1 cellular context compared by ENCODE assay signal in the genomic region with DNA sequence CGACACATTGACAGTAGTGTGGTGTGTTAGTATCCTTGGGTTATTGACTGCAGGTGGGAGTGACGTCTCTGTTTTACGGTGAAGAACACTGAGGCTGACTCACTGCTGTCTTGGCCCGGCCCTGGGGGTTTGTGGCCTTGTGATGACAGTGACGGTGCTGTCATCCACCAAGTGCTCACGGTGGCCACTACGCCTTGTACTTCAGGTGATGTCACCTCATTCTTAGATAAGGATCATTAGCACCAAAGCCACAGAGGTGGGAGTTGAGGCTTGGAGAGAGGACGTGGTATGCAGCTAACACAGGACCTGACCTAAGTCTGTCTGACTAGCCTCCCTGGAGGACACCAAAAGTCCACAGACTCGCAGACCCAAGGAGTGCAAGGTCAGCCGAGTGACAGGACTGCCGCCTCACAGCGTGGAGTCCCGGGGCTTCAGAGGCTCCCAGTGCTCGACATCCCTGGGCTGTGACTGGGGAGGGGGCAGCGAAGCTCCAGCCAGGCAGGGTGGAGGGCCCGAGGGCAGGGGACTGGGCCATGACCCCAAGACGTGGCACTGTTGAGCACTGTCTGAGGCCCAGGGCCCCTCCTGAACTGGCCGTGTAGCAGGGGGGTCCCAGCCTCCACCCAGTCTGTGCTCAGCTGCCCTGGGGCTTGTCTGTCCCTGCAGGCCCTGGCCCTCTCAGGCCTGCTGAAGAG.
TF ChIP-seq lines count a peak whose summit lies in the region.

No MANE protein-coding gene starts in this region.

TF ChIP-seq in HEK293, 187 proteins besides CTCF, POLR2A, EP300 and RAD21 (continued from another document):
- TF ChIP-seq ZNF366 (tag by site-specific recombination; conservative IDR thresholded peaks at IDR 0.05) (peak; percentile 71), ZNF623 (tag by site-specific recombination; IDR thresholded peaks at IDR 0.05) (no peak), ZNF785 (tag by site-specific recombination; IDR thresholded peaks at IDR 0.05) (no peak), ZBTB21 (tag by site-specific recombination; IDR thresholded peaks at IDR 0.05) (peak; percentile 56; the same call in 1 of the 2 replicates), ZNF266 (tag by site-specific recombination; IDR thresholded peaks at IDR 0.05; ENCODE audit: low read depth) (no peak), YY2 (tag by site-specific recombination; IDR thresholded peaks at IDR 0.05) (no peak), ZNF555 (tag by site-specific recombination; conservative IDR thresholded peaks at IDR 0.05) (no peak), KLF9 (tag by site-specific recombination; IDR thresholded peaks at IDR 0.05; ENCODE audit: low read depth) (no peak), KLF8 (tag by site-specific recombination; IDR thresholded peaks at IDR 0.05) (0 out of 2 replicates have a peak, but pooled peaks have one; percentile 38), ZBTB1 (tag by site-specific recombination; IDR thresholded peaks at IDR 0.05) (no peak), ZNF670 (tag by site-specific recombination; IDR thresholded peaks at IDR 0.05; ENCODE audit: low read depth) (no peak), ZNF704 (tag by site-specific recombination; IDR thresholded peaks at IDR 0.05) (no peak), ZNF311 (tag by site-specific recombination; IDR thresholded peaks at IDR 0.05; ENCODE audit: borderline replicate concordance) (no peak), ZNF768 (tag by site-specific recombination; IDR thresholded peaks at IDR 0.05) (no peak)
- TF ChIP-seq, protein P1, sequence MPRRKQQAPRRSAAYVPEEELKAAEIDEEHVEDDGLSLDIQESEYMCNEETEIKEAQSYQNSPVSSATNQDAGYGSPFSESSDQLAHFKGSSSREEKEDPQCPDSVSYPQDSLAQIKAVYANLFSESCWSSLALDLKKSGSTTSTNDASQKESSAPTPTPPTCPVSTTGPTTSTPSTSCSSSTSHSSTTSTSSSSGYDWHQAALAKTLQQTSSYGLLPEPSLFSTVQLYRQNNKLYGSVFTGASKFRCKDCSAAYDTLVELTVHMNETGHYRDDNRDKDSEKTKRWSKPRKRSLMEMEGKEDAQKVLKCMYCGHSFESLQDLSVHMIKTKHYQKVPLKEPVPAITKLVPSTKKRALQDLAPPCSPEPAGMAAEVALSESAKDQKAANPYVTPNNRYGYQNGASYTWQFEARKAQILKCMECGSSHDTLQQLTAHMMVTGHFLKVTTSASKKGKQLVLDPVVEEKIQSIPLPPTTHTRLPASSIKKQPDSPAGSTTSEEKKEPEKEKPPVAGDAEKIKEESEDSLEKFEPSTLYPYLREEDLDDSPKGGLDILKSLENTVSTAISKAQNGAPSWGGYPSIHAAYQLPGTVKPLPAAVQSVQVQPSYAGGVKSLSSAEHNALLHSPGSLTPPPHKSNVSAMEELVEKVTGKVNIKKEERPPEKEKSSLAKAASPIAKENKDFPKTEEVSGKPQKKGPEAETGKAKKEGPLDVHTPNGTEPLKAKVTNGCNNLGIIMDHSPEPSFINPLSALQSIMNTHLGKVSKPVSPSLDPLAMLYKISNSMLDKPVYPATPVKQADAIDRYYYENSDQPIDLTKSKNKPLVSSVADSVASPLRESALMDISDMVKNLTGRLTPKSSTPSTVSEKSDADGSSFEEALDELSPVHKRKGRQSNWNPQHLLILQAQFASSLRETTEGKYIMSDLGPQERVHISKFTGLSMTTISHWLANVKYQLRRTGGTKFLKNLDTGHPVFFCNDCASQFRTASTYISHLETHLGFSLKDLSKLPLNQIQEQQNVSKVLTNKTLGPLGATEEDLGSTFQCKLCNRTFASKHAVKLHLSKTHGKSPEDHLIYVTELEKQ (tag by site-specific recombination; IDR thresholded peaks at IDR 0.05; ENCODE audit: borderline replicate concordance), result peak; percentile 69; the same call in 1 of the 2 replicates
- TF ChIP-seq, protein P2, sequence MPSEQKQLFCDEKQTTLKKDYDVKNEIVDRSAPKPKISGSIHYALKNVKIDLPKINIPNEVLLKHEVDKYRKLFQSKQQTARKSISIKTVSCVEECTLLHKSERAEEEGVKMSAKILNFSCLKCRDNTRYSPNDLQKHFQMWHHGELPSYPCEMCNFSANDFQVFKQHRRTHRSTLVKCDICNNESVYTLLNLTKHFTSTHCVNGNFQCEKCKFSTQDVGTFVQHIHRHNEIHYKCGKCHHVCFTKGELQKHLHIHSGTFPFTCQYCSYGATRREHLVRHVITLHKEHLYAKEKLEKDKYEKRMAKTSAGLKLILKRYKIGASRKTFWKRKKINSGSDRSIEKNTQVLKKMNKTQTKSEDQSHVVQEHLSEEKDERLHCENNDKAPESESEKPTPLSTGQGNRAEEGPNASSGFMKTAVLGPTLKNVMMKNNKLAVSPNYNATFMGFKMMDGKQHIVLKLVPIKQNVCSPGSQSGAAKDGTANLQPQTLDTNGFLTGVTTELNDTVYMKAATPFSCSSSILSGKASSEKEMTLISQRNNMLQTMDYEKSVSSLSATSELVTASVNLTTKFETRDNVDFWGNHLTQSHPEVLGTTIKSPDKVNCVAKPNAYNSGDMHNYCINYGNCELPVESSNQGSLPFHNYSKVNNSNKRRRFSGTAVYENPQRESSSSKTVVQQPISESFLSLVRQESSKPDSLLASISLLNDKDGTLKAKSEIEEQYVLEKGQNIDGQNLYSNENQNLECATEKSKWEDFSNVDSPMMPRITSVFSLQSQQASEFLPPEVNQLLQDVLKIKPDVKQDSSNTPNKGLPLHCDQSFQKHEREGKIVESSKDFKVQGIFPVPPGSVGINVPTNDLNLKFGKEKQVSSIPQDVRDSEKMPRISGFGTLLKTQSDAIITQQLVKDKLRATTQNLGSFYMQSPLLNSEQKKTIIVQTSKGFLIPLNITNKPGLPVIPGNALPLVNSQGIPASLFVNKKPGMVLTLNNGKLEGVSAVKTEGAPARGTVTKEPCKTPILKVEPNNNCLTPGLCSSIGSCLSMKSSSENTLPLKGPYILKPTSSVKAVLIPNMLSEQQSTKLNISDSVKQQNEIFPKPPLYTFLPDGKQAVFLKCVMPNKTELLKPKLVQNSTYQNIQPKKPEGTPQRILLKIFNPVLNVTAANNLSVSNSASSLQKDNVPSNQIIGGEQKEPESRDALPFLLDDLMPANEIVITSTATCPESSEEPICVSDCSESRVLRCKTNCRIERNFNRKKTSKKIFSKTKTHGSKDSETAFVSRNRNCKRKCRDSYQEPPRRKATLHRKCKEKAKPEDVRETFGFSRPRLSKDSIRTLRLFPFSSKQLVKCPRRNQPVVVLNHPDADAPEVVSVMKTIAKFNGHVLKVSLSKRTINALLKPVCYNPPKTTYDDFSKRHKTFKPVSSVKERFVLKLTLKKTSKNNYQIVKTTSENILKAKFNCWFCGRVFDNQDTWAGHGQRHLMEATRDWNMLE (tag by site-specific recombination; conservative IDR thresholded peaks at IDR 0.05; ENCODE audit: low read depth), result no peak
